In the genomic region with DNA sequence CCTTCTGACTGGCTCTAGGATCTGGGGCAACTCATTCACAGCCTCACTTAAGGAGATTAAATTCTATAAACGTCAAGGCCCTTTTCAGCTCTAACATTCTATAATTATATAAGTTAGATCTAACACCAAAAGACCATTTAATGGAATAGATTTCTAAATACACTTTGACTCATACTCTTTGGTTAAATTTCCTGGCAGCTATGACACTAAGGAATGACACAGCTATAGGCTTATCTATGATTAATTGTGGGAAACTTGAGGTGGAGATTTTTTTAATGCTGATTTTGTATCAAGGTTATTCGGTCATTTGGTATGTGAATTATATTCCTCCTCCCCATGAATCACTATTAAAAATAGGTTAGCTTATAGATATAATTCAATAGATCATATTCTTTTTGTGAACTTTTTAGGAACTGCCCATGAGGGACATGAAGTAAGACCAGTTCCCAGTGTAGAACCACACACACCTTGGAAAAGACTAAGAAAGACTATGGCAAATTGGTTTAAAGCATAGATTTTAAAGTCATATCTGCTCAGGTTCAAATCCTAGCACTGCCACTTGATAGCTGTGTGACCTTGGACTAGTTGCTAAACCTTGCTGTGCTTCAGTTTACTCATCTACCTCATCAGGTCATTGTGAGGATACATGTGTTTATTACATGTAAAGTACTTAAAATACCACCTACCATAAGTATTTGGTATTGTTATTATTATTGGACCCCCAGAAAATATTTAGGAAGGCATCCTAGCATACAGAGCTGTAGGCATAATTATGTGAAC, we compare ENCODE assay signal across 1 cellular context.
TF ChIP-seq lines count a peak whose summit lies in the region.

No MANE protein-coding gene starts in this region.

TF ChIP-seq in endothelial cell of umbilical vein, 7 proteins besides CTCF, POLR2A, EP300 and RAD21 (continued from another document):
- TF ChIP-seq, protein P1, sequence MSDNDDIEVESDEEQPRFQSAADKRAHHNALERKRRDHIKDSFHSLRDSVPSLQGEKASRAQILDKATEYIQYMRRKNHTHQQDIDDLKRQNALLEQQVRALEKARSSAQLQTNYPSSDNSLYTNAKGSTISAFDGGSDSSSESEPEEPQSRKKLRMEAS (IDR thresholded peaks at IDR 0.05; ENCODE audit: insufficient read depth, insufficient read length), result no peak
TF ChIP-seq in endothelial cell of umbilical vein: peak in this region for 1.
